In the genomic region with DNA sequence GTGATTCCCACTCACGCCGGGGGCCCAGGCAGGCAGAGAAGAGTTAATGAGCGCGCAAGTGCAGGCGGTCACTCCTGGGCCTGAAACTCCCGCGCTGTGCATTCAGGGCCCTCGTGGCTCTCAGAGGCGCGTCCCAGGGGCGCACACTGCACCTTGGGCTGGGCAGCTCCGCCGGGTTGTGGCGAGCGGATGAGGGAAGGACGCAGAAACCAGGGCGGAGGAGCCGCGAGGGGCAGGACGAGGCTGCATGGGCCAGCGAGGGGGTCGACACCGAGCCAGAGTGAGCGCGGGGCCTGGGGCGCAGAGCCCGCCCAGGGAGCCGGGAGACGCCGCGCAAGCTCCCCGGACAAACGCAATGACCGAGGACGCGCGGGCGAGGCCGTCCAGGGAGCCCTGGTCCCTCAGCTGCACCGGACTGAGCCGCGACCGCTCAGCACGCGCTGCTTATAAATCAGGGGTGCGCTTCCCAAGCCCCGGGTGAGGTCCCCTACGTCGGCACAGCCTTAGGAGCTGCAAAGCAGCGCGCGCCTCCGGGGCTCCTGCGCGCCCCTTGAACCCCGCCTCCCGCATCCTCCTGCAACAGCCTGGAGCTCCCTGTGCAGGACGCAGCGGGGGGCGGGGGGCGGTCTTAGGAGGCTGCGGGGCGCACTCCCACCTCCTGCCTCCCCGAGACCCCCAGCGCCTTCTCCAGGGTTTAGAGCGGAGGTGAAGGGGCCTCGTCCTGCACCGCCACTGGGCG, we compare ENCODE assay signal across 15 cellular contexts.
DNase-seq lines count a peak whose midpoint lies in the region; ATAC-seq and TF ChIP-seq lines count a peak whose summit lies in the region.
"Had no signal": no experiment of that assay in that cellular context is flagged by ENCODE, and none has a peak within 500 bp of the region (broad histone marks: within the 10 kb centered on the region; RNA-seq: fewer than 3 reads in every experiment).

No MANE protein-coding gene starts in this region.

- POLR2A ChIA-PET in naive thymus-derived CD8-positive, alpha-beta T cell (lab: Charles Lee), result no interaction called here

- peaks cover 0 to 4% (median 2%) of the 10 kb centered on the region in 4 donors for H3K9me3 ChIP-seq in esophagus muscularis mucosa
- no peaks in the 10 kb centered on the region for H3K9me3 ChIP-seq in upper lobe of right lung

- H3K9me3 Mint-ChIP-seq in activated naive CD4-positive, alpha-beta T cell treated with anti-CD3 and anti-CD28 coated beads, Interleukin-2, amount 50 U/mL, for 24 hours, result peaks cover 7% of the 10 kb centered on the region
- peaks cover 2% of the 10 kb centered on the region for H3K9me3 Mint-ChIP-seq in activated naive CD4-positive, alpha-beta T cell treated with anti-CD3 and anti-CD28 coated beads, Interleukin-2, amount 10 ng/mL, durations not matched to agents 7 days and 5 days
- peaks cover 0 to 10% (median 6%) of the 10 kb centered on the region in 9 donors for H3K9me3 Mint-ChIP-seq in naive thymus-derived CD8-positive, alpha-beta T cell
- H3K9me3 Mint-ChIP-seq: activated CD4-positive, alpha-beta memory T cell treated with anti-CD3 and anti-CD28 coated beads, Interleukin-2, amount 10 ng/mL, durations not matched to agents 7 days and 5 days had no signal

- H3K36me3 ChIP-seq in esophagus muscularis mucosa (no peaks in the 10 kb centered on the region), upper lobe of right lung (no peaks in the 10 kb centered on the region)
- H3K36me3 ChIP-seq: transverse colon had no signal

- CTCF ChIA-PET in activated naive CD4-positive, alpha-beta T cell treated with anti-CD3 and anti-CD28 coated beads, Interleukin-2, amount 10 ng/mL, durations not matched to agents 7 days and 5 days (lab: Charles Lee), result no interaction called here

- H3K27me3 ChIP-seq in esophagus muscularis mucosa (peaks cover 0 to 74% (median 17%) of the 10 kb centered on the region in 4 donors), upper lobe of right lung (peaks cover 38% of the 10 kb centered on the region)

- ATAC-seq in naive thymus-derived CD8-positive, alpha-beta T cell, result no peak
- ATAC-seq in upper lobe of right lung (peak; percentile 34), GM18519 (IDR thresholded peaks at IDR 0.05; ENCODE audit: low FRiP score, unreplicated experiment) (no peak)

- intact Hi-C loops in esophagus muscularis mucosa (cut with DNase I) (no loop called here), upper lobe of right lung (cut with DNase I) (no loop called here)

- 7% methylated on average over 23 of the region's 69 CpGs for WGBS in esophagus muscularis mucosa

- H3K36me3 Mint-ChIP-seq in activated naive CD4-positive, alpha-beta T cell treated with anti-CD3 and anti-CD28 coated beads, Interleukin-2, amount 50 U/mL, for 24 hours, result peaks cover 3% of the 10 kb centered on the region
- no peaks in the 10 kb centered on the region for H3K36me3 Mint-ChIP-seq in activated naive CD4-positive, alpha-beta T cell treated with anti-CD3 and anti-CD28 coated beads, Interleukin-2, amount 10 ng/mL, durations not matched to agents 7 days and 5 days
- H3K36me3 Mint-ChIP-seq in naive thymus-derived CD8-positive, alpha-beta T cell, result peaks cover 0 to 8% (median 3%) of the 10 kb centered on the region in 3 donors

- H3K27ac Mint-ChIP-seq in activated naive CD4-positive, alpha-beta T cell treated with anti-CD3 and anti-CD28 coated beads, Interleukin-2, amount 50 U/mL, for 24 hours, result no peak overlapping the region
- no peak overlapping the region for H3K27ac Mint-ChIP-seq in activated naive CD4-positive, alpha-beta T cell treated with anti-CD3 and anti-CD28 coated beads, Interleukin-2, amount 10 ng/mL, durations not matched to agents 7 days and 5 days
- no peak overlapping the region for H3K27ac Mint-ChIP-seq in naive thymus-derived CD8-positive, alpha-beta T cell
- H3K27ac Mint-ChIP-seq: activated CD4-positive, alpha-beta memory T cell treated with anti-CD3 and anti-CD28 coated beads, Interleukin-2, amount 10 ng/mL, durations not matched to agents 7 days and 5 days had no signal

- H3K4me1 ChIP-seq in esophagus muscularis mucosa, result peaks cover 0 to 13% (median 11%) of the 10 kb centered on the region in 4 donors
- H3K4me1 ChIP-seq in upper lobe of right lung, result no peaks in the 10 kb centered on the region

- H3K4me3 ChIP-seq in esophagus muscularis mucosa (peak overlapping the region in 1 of 4 donors; percentile 23), upper lobe of right lung (peak overlapping the region; percentile 14)
- H3K4me3 ChIP-seq: transverse colon had no signal

- H3K4me3 Mint-ChIP-seq in activated naive CD4-positive, alpha-beta T cell treated with anti-CD3 and anti-CD28 coated beads, Interleukin-2, amount 50 U/mL, for 24 hours, result peak overlapping the region; percentile 51
- no peak overlapping the region for H3K4me3 Mint-ChIP-seq in activated naive CD4-positive, alpha-beta T cell treated with anti-CD3 and anti-CD28 coated beads, Interleukin-2, amount 10 ng/mL, durations not matched to agents 7 days and 5 days
- H3K4me3 Mint-ChIP-seq in naive thymus-derived CD8-positive, alpha-beta T cell, result peak overlapping the region; percentile 12 to 75 (median 44)
- H3K4me3 Mint-ChIP-seq: activated CD4-positive, alpha-beta memory T cell treated with anti-CD3 and anti-CD28 coated beads, Interleukin-2, amount 10 ng/mL, durations not matched to agents 7 days and 5 days had no signal

- no peak overlapping the region for H3K27ac ChIP-seq in esophagus muscularis mucosa (replicated peaks in 1 of 4)
- H3K27ac ChIP-seq in upper lobe of right lung, result no peak overlapping the region
- H3K27ac ChIP-seq: transverse colon had no signal

- peaks cover 5% of the 10 kb centered on the region for H3K4me1 Mint-ChIP-seq in activated naive CD4-positive, alpha-beta T cell treated with anti-CD3 and anti-CD28 coated beads, Interleukin-2, amount 50 U/mL, for 24 hours
- no peaks in the 10 kb centered on the region for H3K4me1 Mint-ChIP-seq in activated naive CD4-positive, alpha-beta T cell treated with anti-CD3 and anti-CD28 coated beads, Interleukin-2, amount 10 ng/mL, durations not matched to agents 7 days and 5 days
- H3K4me1 Mint-ChIP-seq in naive thymus-derived CD8-positive, alpha-beta T cell, result peaks cover 5 to 21% (median 8%) of the 10 kb centered on the region in 4 donors
- H3K4me1 Mint-ChIP-seq: activated CD4-positive, alpha-beta memory T cell treated with anti-CD3 and anti-CD28 coated beads, Interleukin-2, amount 10 ng/mL, durations not matched to agents 7 days and 5 days had no signal

- no peak for TF ChIP-seq POLR2A in esophagus muscularis mucosa (IDR thresholded peaks at IDR 0.05; ENCODE audit: low read depth)

- DNase-seq in activated naive CD4-positive, alpha-beta T cell treated with anti-CD3 and anti-CD28 coated beads, Interleukin-2, amount 10 ng/mL, durations not matched to agents 7 days and 5 days, result no peak
- DNase-seq in esophagus muscularis mucosa (ENCODE audit: extremely low spot score), result peak; percentile 62
- DNase-seq in naive thymus-derived CD8-positive, alpha-beta T cell, result no peak
- DNase-seq in upper lobe of right lung, result no peak
- no peak for DNase-seq in GM03348 (ENCODE audit: low spot score)
- no peak for DNase-seq in NCI-H1105 (lab: John Stamatoyannopoulos, UW)
- DNase-seq: activated CD4-positive, alpha-beta memory T cell treated with anti-CD3 and anti-CD28 coated beads, Interleukin-2, amount 10 ng/mL, durations not matched to agents 7 days and 5 days; activated naive CD4-positive, alpha-beta T cell treated with Interleukin-2 at 50 U/mL for 16 hours; NCI-H1048; NCI-H226; stimulated activated CD4-positive, alpha-beta T cell treated with anti-CD3 and anti-CD28 coated beads, Interleukin-12 subunit alpha, Interleukin-12 subunit beta, amount 100 ng/mL, for 4 hours; T-helper 1 cell; transverse colon had no signal

- TF ChIP-seq CTCF in esophagus muscularis mucosa (IDR thresholded peaks at IDR 0.05), result no peak
- no peak for TF ChIP-seq CTCF in upper lobe of right lung (IDR thresholded peaks at IDR 0.05)

- TF ChIP-seq EP300 in esophagus muscularis mucosa (IDR thresholded peaks at IDR 0.05), result no peak

- peaks cover 28% of the 10 kb centered on the region for H3K27me3 Mint-ChIP-seq in activated naive CD4-positive, alpha-beta T cell treated with anti-CD3 and anti-CD28 coated beads, Interleukin-2, amount 50 U/mL, for 24 hours
- H3K27me3 Mint-ChIP-seq in activated naive CD4-positive, alpha-beta T cell treated with anti-CD3 and anti-CD28 coated beads, Interleukin-2, amount 10 ng/mL, durations not matched to agents 7 days and 5 days, result peaks cover 70% of the 10 kb centered on the region
- peaks cover 17 to 67% (median 31%) of the 10 kb centered on the region in 5 donors for H3K27me3 Mint-ChIP-seq in naive thymus-derived CD8-positive, alpha-beta T cell
